11 cellular contexts compared by ENCODE assay signal in the genomic region with DNA sequence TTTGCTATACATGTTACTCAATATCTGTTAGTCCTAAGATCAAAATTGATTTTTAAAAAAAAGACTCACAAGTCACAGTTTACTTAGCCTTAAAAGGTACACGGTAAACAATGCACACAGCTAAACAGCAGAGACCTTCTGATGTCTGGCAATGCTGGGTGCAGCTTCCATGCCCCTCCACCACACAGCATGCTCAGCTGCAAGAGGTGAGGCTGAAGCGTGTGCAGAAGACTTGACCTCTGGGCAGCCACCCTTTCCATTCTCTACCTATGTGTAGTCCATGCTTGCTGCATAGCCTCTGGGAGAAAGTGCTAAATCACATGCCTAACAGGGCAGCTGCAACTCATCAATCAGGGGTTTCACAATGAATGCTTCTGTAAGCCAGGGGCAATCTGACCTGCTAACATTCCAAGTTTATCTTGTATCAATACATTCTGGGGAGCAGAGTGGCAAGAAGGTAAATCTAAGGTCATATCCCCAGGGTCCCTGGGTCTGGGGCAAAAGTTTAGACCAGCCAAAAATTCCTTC. TPM values are rescaled to one million over a fixed set of nuclear protein-coding genes. Genes with fewer than 3 reads are reported as not detected.
DNase-seq lines count a peak whose midpoint lies in the region; ATAC-seq, FAIRE-seq and TF ChIP-seq lines count a peak whose summit lies in the region.
"Had no signal": no experiment of that assay in that cellular context is flagged by ENCODE, and none has a peak within 500 bp of the region (broad histone marks: within the 10 kb centered on the region; RNA-seq: fewer than 3 reads in every experiment).

No MANE protein-coding gene starts in this region.

- peaks cover 14% of the 10 kb centered on the region for H3K4me1 Mint-ChIP-seq in astrocyte (ENCODE audit: low read depth, unreplicated experiment)

- peaks cover 2% of the 10 kb centered on the region for H3K9me3 Mint-ChIP-seq in astrocyte (ENCODE audit: unreplicated experiment)

- no peak overlapping the region for H3K4me3 Mint-ChIP-seq in astrocyte (ENCODE audit: unreplicated experiment)
- H3K4me3 Mint-ChIP-seq: activated naive CD4-positive, alpha-beta T cell treated with anti-CD3 and anti-CD28 coated beads for 36 hours had no signal

- H3K4me2 ChIP-seq in astrocyte (ENCODE audit: low read length) = no peak overlapping the region

- no peak overlapping the region for H2AFZ ChIP-seq in astrocyte (ENCODE audit: low read depth, low read length)

- TF ChIP-seq CTCF in astrocyte (IDR thresholded peaks at IDR 0.05; ENCODE audit: insufficient read depth, low read depth, low read length) (no peak), neutrophil (IDR thresholded peaks at IDR 0.05) (no peak)

- no peak overlapping the region for H3K27ac Mint-ChIP-seq in astrocyte (ENCODE audit: unreplicated experiment)
- H3K27ac Mint-ChIP-seq: activated naive CD4-positive, alpha-beta T cell treated with anti-CD3 and anti-CD28 coated beads for 36 hours had no signal

- H4K20me1 ChIP-seq in astrocyte (ENCODE audit: insufficient read depth, low read length) = no peaks in the 10 kb centered on the region

- no peaks in the 10 kb centered on the region for H3K79me2 ChIP-seq in astrocyte (ENCODE audit: insufficient read depth, low read length)

- ATAC-seq in GM18517 (IDR thresholded peaks at IDR 0.05; ENCODE audit: unreplicated experiment) = peak; percentile 60
- ATAC-seq in HG03175 (IDR thresholded peaks at IDR 0.05; ENCODE audit: unreplicated experiment) = peak; percentile 42
- ATAC-seq in GM21528 (IDR thresholded peaks at IDR 0.05; ENCODE audit: low FRiP score, unreplicated experiment) = no peak

- no peaks in the 10 kb centered on the region for H3K27me3 ChIP-seq in astrocyte (ENCODE audit: insufficient read depth, low read length)
- H3K27me3 ChIP-seq in neutrophil = no peaks in the 10 kb centered on the region

- FAIRE-seq in astrocyte (lab: Jason Lieb, UNC) = no peak
- FAIRE-seq: endometrium had no signal

- H3K27ac ChIP-seq in astrocyte (ENCODE audit: low read depth, low read length) (no peak overlapping the region), neutrophil (peak overlapping the region; percentile 37)

- H3K4me3 ChIP-seq in astrocyte (ENCODE audit: insufficient read depth, low read depth, low read length) = no peak overlapping the region
- H3K4me3 ChIP-seq in neutrophil (ENCODE audit: low read depth in 1 of 2, low read length in 1 of 2) = no peak overlapping the region

- no peaks in the 10 kb centered on the region for H3K4me1 ChIP-seq in astrocyte (ENCODE audit: insufficient read depth, low read length)
- no peaks in the 10 kb centered on the region for H3K4me1 ChIP-seq in neutrophil (ENCODE audit: control insufficient read depth in 1 of 2, insufficient read depth in 1 of 2, low read depth in 1 of 2, low read length in 1 of 2)

- H3K36me3 ChIP-seq in astrocyte (ENCODE audit: insufficient read depth, low read length) (no peaks in the 10 kb centered on the region), neutrophil (no peaks in the 10 kb centered on the region)

- H3K27me3 Mint-ChIP-seq in astrocyte (ENCODE audit: low read depth, unreplicated experiment) = no peaks in the 10 kb centered on the region

- no peak overlapping the region for H3K9ac ChIP-seq in astrocyte (ENCODE audit: low read length)

- H3K9me3 ChIP-seq in astrocyte (ENCODE audit: insufficient read depth, low read depth, low read length) (no peaks in the 10 kb centered on the region), neutrophil (no peaks in the 10 kb centered on the region)

- peak; percentile 69 for DNase-seq in astrocyte (ENCODE audit: low read depth)
- DNase-seq in NCI-H82 (lab: John Stamatoyannopoulos, UW) = no peak
- no peak for DNase-seq in NCI-H1092 (lab: John Stamatoyannopoulos, UW)
- no peak for DNase-seq in GM03348 (ENCODE audit: low spot score)
- DNase-seq: NCI-H446 had no signal

- H3K36me3 Mint-ChIP-seq in astrocyte (ENCODE audit: low read depth, unreplicated experiment) = no peaks in the 10 kb centered on the region

RNA-seq across cellular contexts. Expression of gene AMN1, which starts 44.5 kb away (rescaled TPM):
- 3.6 and 3.9 TPM in 2 replicates for total RNA-seq in astrocyte
